Comparison of ENCODE assay signal across 17 cellular contexts in the genomic region with DNA sequence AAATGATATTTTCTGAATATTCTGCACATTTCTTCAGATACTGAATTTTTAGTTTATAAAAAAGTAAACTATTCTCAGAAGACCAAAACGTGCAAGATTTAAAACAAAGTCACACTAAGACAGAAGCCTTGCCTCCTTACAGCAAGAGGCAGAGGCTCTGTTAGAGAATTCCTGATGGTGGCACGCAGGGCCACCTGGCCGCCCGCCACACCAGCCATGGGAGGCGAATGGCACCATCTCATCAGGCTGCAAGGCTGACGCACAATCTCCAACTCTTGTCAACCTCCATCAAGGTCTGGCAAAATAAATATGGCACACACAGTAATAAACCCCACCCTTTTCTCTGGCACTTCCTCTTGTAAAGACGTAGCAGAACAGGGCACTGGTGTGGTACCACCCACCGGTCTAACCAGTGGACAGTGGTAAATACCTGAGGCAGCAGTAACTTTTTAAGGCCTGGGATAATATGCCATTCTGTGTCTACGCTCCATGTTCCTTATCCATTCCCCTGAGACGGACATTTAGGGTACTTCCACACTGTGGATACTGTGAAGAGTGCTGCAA.
DNase-seq lines count a peak whose midpoint lies in the region; ATAC-seq and TF ChIP-seq lines count a peak whose summit lies in the region.
"Had no signal": no experiment of that assay in that cellular context is flagged by ENCODE, and none has a peak within 500 bp of the region (broad histone marks: within the 10 kb centered on the region; RNA-seq: fewer than 3 reads in every experiment).

No MANE protein-coding gene starts in this region.

- no peaks in the 10 kb centered on the region for H3K27me3 Mint-ChIP-seq in MCF 10A (ENCODE audit: insufficient read depth, unreplicated experiment)
- H3K27me3 Mint-ChIP-seq in effector memory CD8-positive, alpha-beta T cell = no peaks in the 10 kb centered on the region
- H3K27me3 Mint-ChIP-seq: activated CD8-positive, alpha-beta T cell treated with anti-CD3 and anti-CD28 coated beads for 36 hours; activated T-cell treated with anti-CD3 and anti-CD28 coated beads, Interleukin-2, amount 50 U/mL, for 24 hours; T-cell had no signal

- H3K4me2 ChIP-seq in osteoblast (ENCODE audit: insufficient read depth, low read length) = peak overlapping the region; percentile 73
- H3K4me2 ChIP-seq: A549 had no signal

- H3K9me3 ChIP-seq in breast epithelium (no peaks in the 10 kb centered on the region), osteoblast (ENCODE audit: low read depth, low read length) (no peaks in the 10 kb centered on the region), uterus (no peaks in the 10 kb centered on the region)
- H3K9me3 ChIP-seq: A549, tibial artery had no signal

- peaks cover 9% of the 10 kb centered on the region for H3K9me3 Mint-ChIP-seq in MCF 10A (ENCODE audit: unreplicated experiment)
- no peaks in the 10 kb centered on the region for H3K9me3 Mint-ChIP-seq in effector memory CD8-positive, alpha-beta T cell
- H3K9me3 Mint-ChIP-seq: activated CD8-positive, alpha-beta T cell treated with anti-CD3 and anti-CD28 coated beads for 36 hours; T-cell had no signal

- H3K4me1 ChIP-seq in breast epithelium (peaks cover 0 to 3% of the 10 kb centered on the region in 2 donors), osteoblast (ENCODE audit: insufficient read depth, low read length) (peaks cover 28% of the 10 kb centered on the region), uterus (no peaks in the 10 kb centered on the region)
- H3K4me1 ChIP-seq: A549, tibial artery had no signal

- H3K27ac Mint-ChIP-seq in MCF 10A (ENCODE audit: low read depth, unreplicated experiment) = no peak overlapping the region
- H3K27ac Mint-ChIP-seq in effector memory CD8-positive, alpha-beta T cell = peak overlapping the region; percentile 91 to 93

- H3K4me3 ChIP-seq in breast epithelium = no peak overlapping the region
- peak overlapping the region; percentile 18 for H3K4me3 ChIP-seq in osteoblast (ENCODE audit: insufficient read depth, low read length)
- no peak overlapping the region for H3K4me3 ChIP-seq in uterus
- H3K4me3 ChIP-seq: A549, cardiac muscle cell, tibial artery had no signal

- BruUV-seq in MCF 10A (replicated peaks; lab: Mats Ljungman, UMichigan) = no TSS peak

- DNase-seq in breast epithelium (ENCODE audit: low spot score in 2 of 2) (no peak), MCF 10A (ENCODE audit: unreplicated experiment) (no peak), osteoblast (ENCODE audit: insufficient read length, low spot score, missing footprints) (no peak), uterus (no peak), RWPE1 (ENCODE audit: low spot score) (no peak)
- DNase-seq in effector memory CD8-positive, alpha-beta T cell = no peak
- DNase-seq in activated T-cell treated with anti-CD3 and anti-CD28 coated beads, Interleukin-2, amount 50 U/mL, for 48 hours = no peak
- DNase-seq: activated T-cell treated with anti-CD3 and anti-CD28 coated beads, Interleukin-2, amount 50 U/mL, for 24 hours; dorsolateral prefrontal cortex; left ventricle myocardium superior; stimulated activated CD8-positive, alpha-beta memory T cell treated with anti-CD3 and anti-CD28 coated beads, Interleukin-4, amount 100 ng/mL, for 48 hours; T-cell; tibial artery had no signal

- H3K36me3 Mint-ChIP-seq in MCF 10A (ENCODE audit: insufficient read depth, unreplicated experiment) = no peaks in the 10 kb centered on the region
- no peaks in the 10 kb centered on the region for H3K36me3 Mint-ChIP-seq in effector memory CD8-positive, alpha-beta T cell (ENCODE audit: insufficient read depth)

- H3K79me2 ChIP-seq in osteoblast (ENCODE audit: insufficient read depth, low read length) = no peaks in the 10 kb centered on the region

- no peak for ATAC-seq in effector memory CD8-positive, alpha-beta T cell (replicated peaks)
- no peak for ATAC-seq in HG03469 (IDR thresholded peaks at IDR 0.05; ENCODE audit: unreplicated experiment)
- ATAC-seq: A549, left ventricle myocardium superior had no signal

- H3K36me3 ChIP-seq in breast epithelium (no peaks in the 10 kb centered on the region), osteoblast (ENCODE audit: insufficient read depth, low read length) (no peaks in the 10 kb centered on the region), uterus (no peaks in the 10 kb centered on the region)
- H3K36me3 ChIP-seq: cardiac muscle cell had no signal

- intact Hi-C loops in breast epithelium (cut with DNase I; ENCODE audit: low total_unique reads) = no loop called here
- intact Hi-C loops in MCF 10A (cut with micrococcal nuclease) = no loop called here
- intact Hi-C loops in uterus (cut with DNase I; ENCODE audit: low total_unique reads) = no loop called here

- H3K4me3 Mint-ChIP-seq in MCF 10A (ENCODE audit: unreplicated experiment) = no peak overlapping the region
- peak overlapping the region; percentile 54 to 62 for H3K4me3 Mint-ChIP-seq in effector memory CD8-positive, alpha-beta T cell
- H3K4me3 Mint-ChIP-seq: activated T-cell treated with anti-CD3 and anti-CD28 coated beads, Interleukin-2, amount 50 U/mL, for 24 hours had no signal

- CTCF ChIA-PET in MCF 10A (lab: Yijun Ruan, JAX) (no interaction called here), RWPE1 (lab: Yijun Ruan, JAX) (no interaction called here)

- no peaks in the 10 kb centered on the region for H4K20me1 ChIP-seq in osteoblast (ENCODE audit: insufficient read depth, low read length)

- POLR2A ChIA-PET in MCF 10A (lab: Yijun Ruan, JAX) (no interaction called here), RWPE1 (lab: Yijun Ruan, JAX; ENCODE audit: low non-redundant PET) (no interaction called here)

- no peak for TF ChIP-seq POLR2A in breast epithelium (IDR thresholded peaks at IDR 0.05)
- no peak for TF ChIP-seq POLR2A in uterus (IDR thresholded peaks at IDR 0.05)

- TF ChIP-seq CTCF in breast epithelium (IDR thresholded peaks at IDR 0.05) = no peak
- no peak for TF ChIP-seq CTCF in MCF 10A (IDR thresholded peaks at IDR 0.05; ENCODE audit: unreplicated experiment)
- no peak for TF ChIP-seq CTCF in osteoblast (IDR thresholded peaks at IDR 0.05; ENCODE audit: extremely low read depth, low read depth, low read length)
- no peak for TF ChIP-seq CTCF in uterus (IDR thresholded peaks at IDR 0.05)
- TF ChIP-seq CTCF in RWPE1 (conservative IDR thresholded peaks at IDR 0.05; ENCODE audit: low read depth) = no peak

- peak overlapping the region; percentile 86 to 87 for H3K27ac ChIP-seq in breast epithelium
- peak overlapping the region; percentile 54 for H3K27ac ChIP-seq in osteoblast (ENCODE audit: low read depth, low read length)
- H3K27ac ChIP-seq in uterus = peak overlapping the region; percentile 33 to 58
- no peak overlapping the region for H3K27ac ChIP-seq in RWPE1
- H3K27ac ChIP-seq: A549, cardiac muscle cell had no signal

- H2AFZ ChIP-seq in osteoblast (ENCODE audit: low read length) = no peak overlapping the region

- no peaks in the 10 kb centered on the region for H3K4me1 Mint-ChIP-seq in MCF 10A (ENCODE audit: insufficient read depth, unreplicated experiment)
- H3K4me1 Mint-ChIP-seq in effector memory CD8-positive, alpha-beta T cell (ENCODE audit: low read depth in 2 of 2) = peaks cover 22 to 26% of the 10 kb centered on the region in 2 donors

- H3K27me3 ChIP-seq in breast epithelium (no peaks in the 10 kb centered on the region), osteoblast (ENCODE audit: insufficient read depth, low read length) (no peaks in the 10 kb centered on the region), uterus (no peaks in the 10 kb centered on the region)
- H3K27me3 ChIP-seq: cardiac muscle cell, dorsolateral prefrontal cortex, tibial artery had no signal
